2 cellular contexts compared by ENCODE assay signal in the genomic region with DNA sequence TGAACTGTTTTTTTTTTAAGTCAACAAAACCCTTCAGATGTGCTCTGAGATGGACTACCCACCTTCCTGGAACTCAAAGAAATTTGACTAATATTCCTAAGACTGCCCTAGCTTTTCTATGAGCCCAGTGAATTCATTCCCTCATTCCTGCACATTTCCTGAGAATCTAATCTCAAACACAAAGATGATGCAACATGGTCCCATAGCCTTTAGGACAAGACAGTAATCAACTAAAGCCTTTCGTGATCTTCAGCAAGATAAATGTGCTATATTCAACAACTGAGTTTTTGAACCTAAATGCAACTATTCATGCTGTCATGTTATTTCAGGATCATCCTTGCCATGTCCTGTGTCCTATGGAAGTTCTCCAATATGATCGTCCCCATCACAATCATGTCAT.
TF ChIP-seq lines count a peak whose summit lies in the region.

No MANE protein-coding gene starts in this region.

TF ChIP-seq in IMR-90, 13 proteins besides CTCF, POLR2A, EP300 and RAD21:
- TF ChIP-seq CEBPB (IDR thresholded peaks at IDR 0.05; ENCODE audit: low read depth, low read length) (peak; percentile 59), MAFK (IDR thresholded peaks at IDR 0.05; ENCODE audit: low read depth, low read length) (no peak)
TF ChIP-seq in IMR-90: peak in this region for 1.

TF ChIP-seq in K562, 482 proteins besides CTCF, POLR2A, EP300 and RAD21:
- TF ChIP-seq, protein P1, sequence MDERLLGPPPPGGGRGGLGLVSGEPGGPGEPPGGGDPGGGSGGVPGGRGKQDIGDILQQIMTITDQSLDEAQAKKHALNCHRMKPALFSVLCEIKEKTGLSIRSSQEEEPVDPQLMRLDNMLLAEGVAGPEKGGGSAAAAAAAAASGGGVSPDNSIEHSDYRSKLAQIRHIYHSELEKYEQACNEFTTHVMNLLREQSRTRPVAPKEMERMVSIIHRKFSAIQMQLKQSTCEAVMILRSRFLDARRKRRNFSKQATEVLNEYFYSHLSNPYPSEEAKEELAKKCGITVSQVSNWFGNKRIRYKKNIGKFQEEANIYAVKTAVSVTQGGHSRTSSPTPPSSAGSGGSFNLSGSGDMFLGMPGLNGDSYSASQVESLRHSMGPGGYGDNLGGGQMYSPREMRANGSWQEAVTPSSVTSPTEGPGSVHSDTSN (CRISPR knock-in tag; IDR thresholded peaks at IDR 0.05; ENCODE audit: low read depth), result no peak
- TF ChIP-seq, protein P1 (tag; conservative IDR thresholded peaks at IDR 0.05; ENCODE audit: low read depth), result no peak
- TF ChIP-seq ZSCAN32 (CRISPR knock-in tag; IDR thresholded peaks at IDR 0.05) (0 out of 2 replicates have a peak, but pooled peaks have one; percentile 50), NCOR1 (IDR thresholded peaks at IDR 0.05) (no peak), ZNF175 (CRISPR knock-in tag; IDR thresholded peaks at IDR 0.05; ENCODE audit: low read depth) (no peak), TFAM (CRISPR knock-in tag; conservative IDR thresholded peaks at IDR 0.05) (no peak), ATF7 (IDR thresholded peaks at IDR 0.05) (peak; percentile 54; the same call in 1 of the 2 replicates), CEBPG (CRISPR knock-in tag; IDR thresholded peaks at IDR 0.05) (peak; percentile 86), CEBPG (tag; conservative IDR thresholded peaks at IDR 0.05 in 1 of 2, IDR thresholded peaks at IDR 0.05 in 1 of 2) (peak; percentile 91), JUND (IDR thresholded peaks at IDR 0.05; ENCODE audit: borderline replicate concordance, low read depth, low read length) (peak; percentile 74), JUND (tag; IDR thresholded peaks at IDR 0.05; ENCODE audit: borderline replicate concordance, low read depth, low read length) (no peak), ZNF79 (CRISPR knock-in tag; IDR thresholded peaks at IDR 0.05; ENCODE audit: low read depth) (no peak), SAFB2 (IDR thresholded peaks at IDR 0.05; ENCODE audit: borderline replicate concordance, low read depth, low read length, severe bottlenecking) (no peak), SMARCA4 (IDR thresholded peaks at IDR 0.05) (peak; percentile 54; the same call in 1 of the 2 replicates), CEBPB (tag; IDR thresholded peaks at IDR 0.05) (peak; percentile 73), CXXC5 (CRISPR knock-in tag; IDR thresholded peaks at IDR 0.05) (peak; percentile 40; the same call in 1 of the 2 replicates), MECOM (CRISPR knock-in tag; IDR thresholded peaks at IDR 0.05) (peak; percentile 83), TRIM24 (IDR thresholded peaks at IDR 0.05) (peak; percentile 22 to 23; a peak in 1 of 4 replicates), TAF9B (IDR thresholded peaks at IDR 0.05; ENCODE audit: partially characterized antibody) (no peak)
- TF ChIP-seq, protein P2, sequence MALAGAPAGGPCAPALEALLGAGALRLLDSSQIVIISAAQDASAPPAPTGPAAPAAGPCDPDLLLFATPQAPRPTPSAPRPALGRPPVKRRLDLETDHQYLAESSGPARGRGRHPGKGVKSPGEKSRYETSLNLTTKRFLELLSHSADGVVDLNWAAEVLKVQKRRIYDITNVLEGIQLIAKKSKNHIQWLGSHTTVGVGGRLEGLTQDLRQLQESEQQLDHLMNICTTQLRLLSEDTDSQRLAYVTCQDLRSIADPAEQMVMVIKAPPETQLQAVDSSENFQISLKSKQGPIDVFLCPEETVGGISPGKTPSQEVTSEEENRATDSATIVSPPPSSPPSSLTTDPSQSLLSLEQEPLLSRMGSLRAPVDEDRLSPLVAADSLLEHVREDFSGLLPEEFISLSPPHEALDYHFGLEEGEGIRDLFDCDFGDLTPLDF (CRISPR knock-in tag; IDR thresholded peaks at IDR 0.05), result no peak
- TF ChIP-seq, protein P3, sequence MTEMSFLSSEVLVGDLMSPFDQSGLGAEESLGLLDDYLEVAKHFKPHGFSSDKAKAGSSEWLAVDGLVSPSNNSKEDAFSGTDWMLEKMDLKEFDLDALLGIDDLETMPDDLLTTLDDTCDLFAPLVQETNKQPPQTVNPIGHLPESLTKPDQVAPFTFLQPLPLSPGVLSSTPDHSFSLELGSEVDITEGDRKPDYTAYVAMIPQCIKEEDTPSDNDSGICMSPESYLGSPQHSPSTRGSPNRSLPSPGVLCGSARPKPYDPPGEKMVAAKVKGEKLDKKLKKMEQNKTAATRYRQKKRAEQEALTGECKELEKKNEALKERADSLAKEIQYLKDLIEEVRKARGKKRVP (CRISPR knock-in tag; IDR thresholded peaks at IDR 0.05), result peak; percentile 89
- TF ChIP-seq, protein P4, sequence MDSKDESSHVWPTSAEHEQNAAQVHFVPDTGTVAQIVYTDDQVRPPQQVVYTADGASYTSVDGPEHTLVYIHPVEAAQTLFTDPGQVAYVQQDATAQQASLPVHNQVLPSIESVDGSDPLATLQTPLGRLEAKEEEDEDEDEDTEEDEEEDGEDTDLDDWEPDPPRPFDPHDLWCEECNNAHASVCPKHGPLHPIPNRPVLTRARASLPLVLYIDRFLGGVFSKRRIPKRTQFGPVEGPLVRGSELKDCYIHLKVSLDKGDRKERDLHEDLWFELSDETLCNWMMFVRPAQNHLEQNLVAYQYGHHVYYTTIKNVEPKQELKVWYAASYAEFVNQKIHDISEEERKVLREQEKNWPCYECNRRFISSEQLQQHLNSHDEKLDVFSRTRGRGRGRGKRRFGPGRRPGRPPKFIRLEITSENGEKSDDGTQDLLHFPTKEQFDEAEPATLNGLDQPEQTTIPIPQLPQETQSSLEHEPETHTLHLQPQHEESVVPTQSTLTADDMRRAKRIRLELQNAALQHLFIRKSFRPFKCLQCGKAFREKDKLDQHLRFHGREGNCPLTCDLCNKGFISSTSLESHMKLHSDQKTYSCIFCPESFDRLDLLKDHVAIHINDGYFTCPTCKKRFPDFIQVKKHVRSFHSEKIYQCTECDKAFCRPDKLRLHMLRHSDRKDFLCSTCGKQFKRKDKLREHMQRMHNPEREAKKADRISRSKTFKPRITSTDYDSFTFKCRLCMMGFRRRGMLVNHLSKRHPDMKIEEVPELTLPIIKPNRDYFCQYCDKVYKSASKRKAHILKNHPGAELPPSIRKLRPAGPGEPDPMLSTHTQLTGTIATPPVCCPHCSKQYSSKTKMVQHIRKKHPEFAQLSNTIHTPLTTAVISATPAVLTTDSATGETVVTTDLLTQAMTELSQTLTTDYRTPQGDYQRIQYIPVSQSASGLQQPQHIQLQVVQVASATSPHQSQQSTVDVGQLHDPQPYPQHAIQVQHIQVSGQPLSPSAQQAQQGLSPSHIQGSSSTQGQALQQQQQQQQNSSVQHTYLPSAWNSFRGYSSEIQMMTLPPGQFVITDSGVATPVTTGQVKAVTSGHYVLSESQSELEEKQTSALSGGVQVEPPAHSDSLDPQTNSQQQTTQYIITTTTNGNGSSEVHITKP (IDR thresholded peaks at IDR 0.05; ENCODE audit: partially characterized antibody), result no peak
- TF ChIP-seq, protein P5, sequence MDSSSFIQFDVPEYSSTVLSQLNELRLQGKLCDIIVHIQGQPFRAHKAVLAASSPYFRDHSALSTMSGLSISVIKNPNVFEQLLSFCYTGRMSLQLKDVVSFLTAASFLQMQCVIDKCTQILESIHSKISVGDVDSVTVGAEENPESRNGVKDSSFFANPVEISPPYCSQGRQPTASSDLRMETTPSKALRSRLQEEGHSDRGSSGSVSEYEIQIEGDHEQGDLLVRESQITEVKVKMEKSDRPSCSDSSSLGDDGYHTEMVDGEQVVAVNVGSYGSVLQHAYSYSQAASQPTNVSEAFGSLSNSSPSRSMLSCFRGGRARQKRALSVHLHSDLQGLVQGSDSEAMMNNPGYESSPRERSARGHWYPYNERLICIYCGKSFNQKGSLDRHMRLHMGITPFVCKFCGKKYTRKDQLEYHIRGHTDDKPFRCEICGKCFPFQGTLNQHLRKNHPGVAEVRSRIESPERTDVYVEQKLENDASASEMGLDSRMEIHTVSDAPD (CRISPR knock-in tag; IDR thresholded peaks at IDR 0.05), result no peak
- TF ChIP-seq, protein P6, sequence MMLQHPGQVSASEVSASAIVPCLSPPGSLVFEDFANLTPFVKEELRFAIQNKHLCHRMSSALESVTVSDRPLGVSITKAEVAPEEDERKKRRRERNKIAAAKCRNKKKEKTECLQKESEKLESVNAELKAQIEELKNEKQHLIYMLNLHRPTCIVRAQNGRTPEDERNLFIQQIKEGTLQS (IDR thresholded peaks at IDR 0.05), result peak; percentile 95
- TF ChIP-seq, protein P6 (CRISPR knock-in tag; conservative IDR thresholded peaks at IDR 0.05), result no peak
TF ChIP-seq in K562: peak in this region for 11.
